ENCODE assay signal across 19 cellular contexts in genomic region chr20:60486345-60486744, GRCh38.
DNase-seq lines count a peak whose midpoint lies in the region; ATAC-seq, FAIRE-seq and TF ChIP-seq lines count a peak whose summit lies in the region.
"Had no signal": no experiment of that assay in that cellular context is flagged by ENCODE, and none has a peak within 500 bp of the region (broad histone marks: within the 10 kb centered on the region; RNA-seq: fewer than 3 reads in every experiment).

No MANE protein-coding gene starts in this region.

- peak; percentile 2 for ATAC-seq in upper lobe of right lung

- FAIRE-seq in HTR-8/SVneo (lab: Jason Lieb, UNC) (peak; percentile 82), kidney (lab: Jason Lieb, UNC) (no peak)
- FAIRE-seq: GM12892, GM18507 had no signal

- H3K27ac ChIP-seq in BLaER1 = no peak overlapping the region
- H3K27ac ChIP-seq in kidney (ENCODE audit: low read depth in 2 of 2, low read length in 2 of 2) = peak overlapping the region in 1 of 2 donors; percentile 47
- H3K27ac ChIP-seq in upper lobe of right lung = no peak overlapping the region
- H3K27ac ChIP-seq: GM23248 had no signal

- intact Hi-C loops in kidney (cut with DNase I) (no loop called here), upper lobe of right lung (cut with DNase I) (no loop called here)

- no peak for TF ChIP-seq CTCF in kidney (IDR thresholded peaks at IDR 0.05; ENCODE audit: borderline replicate concordance, extremely low read depth, insufficient read depth)
- TF ChIP-seq CTCF in upper lobe of right lung (IDR thresholded peaks at IDR 0.05) = no peak

- H3K27me3 ChIP-seq in BLaER1 = no peaks in the 10 kb centered on the region
- H3K27me3 ChIP-seq in upper lobe of right lung = no peaks in the 10 kb centered on the region

- DNase-seq in HTR-8/SVneo (ENCODE audit: insufficient read length, low spot score) (no peak), kidney (peak; percentile 78), upper lobe of right lung (no peak), DMS79 (lab: John Stamatoyannopoulos, UW) (no peak), inferior parietal cortex (ENCODE audit: extremely low spot score) (no peak)
- no peak for DNase-seq in activated naive CD4-positive, alpha-beta T cell treated with anti-CD3 and anti-CD28 coated beads, Interleukin-2, amount 50 U/mL, for 16 hours
- DNase-seq: 8988T; C1 segment of cervical spinal cord; CD4-positive, CD25-positive, alpha-beta regulatory T cell; CD8-positive, alpha-beta memory T cell; COR-L47; DMS 273 treated with DMSO at 0.1 percent for 48 hours; DMS53; GDM1; GM23248; H7 had no signal

- H3K9ac ChIP-seq in BLaER1 (no peak overlapping the region), kidney (ENCODE audit: low read length in 2 of 2) (no peak overlapping the region)
- H3K9ac ChIP-seq: GM23248 had no signal

- no peaks in the 10 kb centered on the region for H4K20me1 ChIP-seq in BLaER1

- H3K9me3 ChIP-seq in BLaER1 = no peaks in the 10 kb centered on the region
- H3K9me3 ChIP-seq in kidney (ENCODE audit: control insufficient read depth in 1 of 2, low read length in 2 of 2) = no peaks in the 10 kb centered on the region
- no peaks in the 10 kb centered on the region for H3K9me3 ChIP-seq in upper lobe of right lung

- no peaks in the 10 kb centered on the region for H3K36me3 ChIP-seq in BLaER1
- no peaks in the 10 kb centered on the region for H3K36me3 ChIP-seq in kidney (ENCODE audit: control insufficient read depth in 1 of 2, insufficient read depth in 2 of 2, low read length in 2 of 2)
- no peaks in the 10 kb centered on the region for H3K36me3 ChIP-seq in upper lobe of right lung

- peaks cover 51% of the 10 kb centered on the region for H3K4me1 ChIP-seq in BLaER1
- H3K4me1 ChIP-seq in kidney (ENCODE audit: control insufficient read depth in 1 of 2, insufficient read depth in 1 of 2, low read depth in 1 of 2, low read length in 2 of 2) = peaks cover 0 to 2% of the 10 kb centered on the region in 2 donors
- H3K4me1 ChIP-seq in upper lobe of right lung = peaks cover 9% of the 10 kb centered on the region

- H3K4me2 ChIP-seq in BLaER1 = peak overlapping the region; percentile 79; the same call in 1 of the 2 replicates

- no peak overlapping the region for H3K4me3 ChIP-seq in BLaER1
- H3K4me3 ChIP-seq in kidney (ENCODE audit: low read length in 2 of 2) = no peak overlapping the region
- no peak overlapping the region for H3K4me3 ChIP-seq in upper lobe of right lung
- H3K4me3 ChIP-seq: GM23248 had no signal
